In genomic region chr11:2563216-2564007, GRCh38 we compare ENCODE assay signal across 1 cellular context.
TF ChIP-seq lines count a peak whose summit lies in the region.

No MANE protein-coding gene starts in this region.

TF ChIP-seq in HepG2, 621 proteins besides CTCF, POLR2A, EP300 and RAD21 (continued from another document and continues in another):
- TF ChIP-seq BCL3 (CRISPR knock-in tag; IDR thresholded peaks at IDR 0.05) = no peak
- no peak for TF ChIP-seq ZNF672 (CRISPR knock-in tag; IDR thresholded peaks at IDR 0.05)
- TF ChIP-seq ZFP36L2 (CRISPR knock-in tag; IDR thresholded peaks at IDR 0.05) = no peak
- TF ChIP-seq TARDBP (CRISPR knock-in tag; IDR thresholded peaks at IDR 0.05) = peak; percentile 89
- no peak for TF ChIP-seq EEA1 (CRISPR knock-in tag; IDR thresholded peaks at IDR 0.05; ENCODE audit: borderline replicate concordance)
- TF ChIP-seq ZC3H4 (CRISPR knock-in tag; IDR thresholded peaks at IDR 0.05; ENCODE audit: borderline replicate concordance) = peak; percentile 53; the same call in 1 of the 2 replicates
- TF ChIP-seq ATF5 (CRISPR knock-in tag; IDR thresholded peaks at IDR 0.05; ENCODE audit: low read depth) = no peak
- TF ChIP-seq ZNF780A (CRISPR knock-in tag; IDR thresholded peaks at IDR 0.05) = 0 out of 2 replicates have a peak, but pooled peaks have one; percentile 73
- peak; percentile 24 for TF ChIP-seq CBX1 (IDR thresholded peaks at IDR 0.05; ENCODE audit: low read depth)
- no peak for TF ChIP-seq ZNF407 (CRISPR knock-in tag; IDR thresholded peaks at IDR 0.05; ENCODE audit: not compliant biosample characterization)
- TF ChIP-seq MZF1 (CRISPR knock-in tag; IDR thresholded peaks at IDR 0.05; ENCODE audit: borderline replicate concordance) = no peak
- no peak for TF ChIP-seq PREB (CRISPR knock-in tag; IDR thresholded peaks at IDR 0.05)
- no peak for TF ChIP-seq ZNF670 (CRISPR knock-in tag; IDR thresholded peaks at IDR 0.05; ENCODE audit: borderline replicate concordance)
- TF ChIP-seq MTF2 (CRISPR knock-in tag; IDR thresholded peaks at IDR 0.05; ENCODE audit: borderline replicate concordance) = no peak
- TF ChIP-seq YEATS4 (CRISPR knock-in tag; IDR thresholded peaks at IDR 0.05; ENCODE audit: borderline replicate concordance) = peak; percentile 67
- peak; percentile 22; the same call in 1 of the 2 replicates for TF ChIP-seq ZNF761 (CRISPR knock-in tag; conservative IDR thresholded peaks at IDR 0.05)
- peak; percentile 26; the same call in 1 of the 2 replicates for TF ChIP-seq ZNF563 (CRISPR knock-in tag; IDR thresholded peaks at IDR 0.05)
- peak; percentile 61 for TF ChIP-seq PPARG (CRISPR knock-in tag; conservative IDR thresholded peaks at IDR 0.05)
- TF ChIP-seq ZNF746 (CRISPR knock-in tag; IDR thresholded peaks at IDR 0.05) = no peak; the same call in 1 of the 2 replicates
- no peak for TF ChIP-seq ZNF205 (CRISPR knock-in tag; IDR thresholded peaks at IDR 0.05)
- no peak for TF ChIP-seq SMARCE1 (IDR thresholded peaks at IDR 0.05; ENCODE audit: borderline replicate concordance)
- TF ChIP-seq ZNF18 (CRISPR knock-in tag; IDR thresholded peaks at IDR 0.05; ENCODE audit: insufficient replicate concordance) = peak; percentile 3
- TF ChIP-seq SP1 (IDR thresholded peaks at IDR 0.05) = no peak
- no peak for TF ChIP-seq SP1 (CRISPR knock-in tag; IDR thresholded peaks at IDR 0.05)
- TF ChIP-seq IKZF4 (CRISPR knock-in tag; IDR thresholded peaks at IDR 0.05; ENCODE audit: borderline replicate concordance, low read depth, not compliant biosample characterization) = no peak
- TF ChIP-seq ZBTB10 (CRISPR knock-in tag; IDR thresholded peaks at IDR 0.05; ENCODE audit: borderline replicate concordance) = peak; percentile 0
- TF ChIP-seq ZNF660 (CRISPR knock-in tag; IDR thresholded peaks at IDR 0.05; ENCODE audit: borderline replicate concordance, low read depth) = no peak
- TF ChIP-seq ELF4 (CRISPR knock-in tag; IDR thresholded peaks at IDR 0.05; ENCODE audit: borderline replicate concordance) = peak; percentile 31; the same call in 1 of the 2 replicates
- TF ChIP-seq SOX5 (CRISPR knock-in tag; IDR thresholded peaks at IDR 0.05; ENCODE audit: borderline replicate concordance) = peak; percentile 92
- TF ChIP-seq ZNF850 (CRISPR knock-in tag; conservative IDR thresholded peaks at IDR 0.05) = no peak
- TF ChIP-seq ZBTB38 (CRISPR knock-in tag; IDR thresholded peaks at IDR 0.05) = no peak; the same call in 1 of the 2 replicates
- no peak for TF ChIP-seq ZNF569 (CRISPR knock-in tag; IDR thresholded peaks at IDR 0.05; ENCODE audit: borderline replicate concordance)
- TF ChIP-seq KDM4B (CRISPR knock-in tag; IDR thresholded peaks at IDR 0.05) = peak; percentile 81; the same call in 1 of the 2 replicates
- TF ChIP-seq ZNF841 (CRISPR knock-in tag; IDR thresholded peaks at IDR 0.05; ENCODE audit: borderline replicate concordance) = no peak
- no peak for TF ChIP-seq ZNF10 (CRISPR knock-in tag; IDR thresholded peaks at IDR 0.05; ENCODE audit: borderline replicate concordance, low read depth)
- peak; percentile 46; the same call in 1 of the 2 replicates for TF ChIP-seq ZNF777 (CRISPR knock-in tag; IDR thresholded peaks at IDR 0.05)
- peak; percentile 34; the same call in 1 of the 2 replicates for TF ChIP-seq GATAD1 (CRISPR knock-in tag; IDR thresholded peaks at IDR 0.05)
- no peak for TF ChIP-seq BATF2 (CRISPR knock-in tag; IDR thresholded peaks at IDR 0.05)
- peak; percentile 79 for TF ChIP-seq MIXL1 (CRISPR knock-in tag; IDR thresholded peaks at IDR 0.05)
- TF ChIP-seq MLLT10 (CRISPR knock-in tag; IDR thresholded peaks at IDR 0.05) = no peak
- TF ChIP-seq RNF2 (conservative IDR thresholded peaks at IDR 0.05; ENCODE audit: low read depth) = no peak
- no peak for TF ChIP-seq NFE2 (CRISPR knock-in tag; IDR thresholded peaks at IDR 0.05)
- TF ChIP-seq WIZ (CRISPR knock-in tag; IDR thresholded peaks at IDR 0.05) = no peak
- no peak for TF ChIP-seq GLMP (CRISPR knock-in tag; IDR thresholded peaks at IDR 0.05; ENCODE audit: borderline replicate concordance)
- no peak for TF ChIP-seq NFYB (CRISPR knock-in tag; IDR thresholded peaks at IDR 0.05)
- TF ChIP-seq ZNF552 (CRISPR knock-in tag; IDR thresholded peaks at IDR 0.05; ENCODE audit: borderline replicate concordance) = 0 out of 2 replicates have a peak, but pooled peaks have one; percentile 37
- no peak for TF ChIP-seq ZNF235 (CRISPR knock-in tag; IDR thresholded peaks at IDR 0.05; ENCODE audit: borderline replicate concordance)
- TF ChIP-seq CREB1 (IDR thresholded peaks at IDR 0.05) = no peak
- TF ChIP-seq CREB1 (CRISPR knock-in tag; IDR thresholded peaks at IDR 0.05) = peak; percentile 49; the same call in 1 of the 2 replicates
- TF ChIP-seq CEBPG (CRISPR knock-in tag; IDR thresholded peaks at IDR 0.05) = peak; percentile 91
